ENCODE assay signal across 8 cellular contexts in the genomic region with DNA sequence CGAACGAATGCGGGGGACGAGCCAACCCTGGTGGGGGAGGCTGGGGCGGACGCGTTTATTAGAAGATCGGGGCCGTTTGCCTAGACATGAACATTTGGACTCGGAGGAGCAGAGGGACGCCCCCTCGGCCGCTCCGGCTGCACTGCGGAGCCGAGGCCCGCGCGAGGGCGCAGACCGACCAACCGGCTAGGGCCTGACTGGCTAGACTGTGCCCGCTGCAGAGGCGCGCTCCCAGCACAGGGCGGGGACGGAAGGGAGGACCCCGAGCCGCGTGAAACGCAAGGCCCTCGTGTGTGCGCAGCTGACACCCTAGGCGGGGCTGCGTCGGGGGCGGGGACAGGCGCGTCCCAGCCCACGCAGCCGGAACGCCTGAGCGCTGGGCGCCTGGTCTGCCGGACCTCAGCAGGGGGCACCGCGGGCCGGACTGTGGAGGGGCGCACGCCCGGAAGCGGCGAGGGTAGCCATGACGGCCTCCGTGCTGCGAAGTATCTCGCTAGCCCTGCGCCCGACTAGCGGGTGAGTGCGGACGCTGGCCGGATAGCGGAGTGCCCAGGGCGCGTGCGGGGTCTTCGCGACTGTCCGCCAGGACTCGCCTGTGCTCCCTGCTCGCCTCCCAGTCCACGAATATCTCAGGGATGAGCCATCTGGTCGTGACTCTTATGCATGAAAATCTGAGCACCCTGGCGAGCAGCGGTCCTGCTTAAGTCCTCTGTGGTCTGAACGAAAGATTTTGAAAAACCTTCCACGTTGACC. TPM values are rescaled to one million over a fixed set of nuclear protein-coding genes. Genes with fewer than 3 reads are reported as not detected.
DNase-seq lines count a peak whose midpoint lies in the region; ATAC-seq and TF ChIP-seq lines count a peak whose summit lies in the region.

A gene (plus strand): TSS at position 454 of the 753 bp plus-strand sequence. CDS start 10 bp downstream, at position 464.

- TF ChIP-seq CTCF in GM13976 (IDR thresholded peaks at IDR 0.05; ENCODE audit: borderline replicate concordance, control extremely low read depth, extremely low read depth, insufficient read depth, missing control alignments): no peak
- peak; percentile 8 for TF ChIP-seq CTCF in psoas muscle (IDR thresholded peaks at IDR 0.05)

- no peaks in the 10 kb centered on the region for H3K9me3 ChIP-seq in psoas muscle

- peak; percentile 97 for DNase-seq in GM13976 (ENCODE audit: low spot score)
- peak; percentile 91 for DNase-seq in NCI-H1436 (lab: John Stamatoyannopoulos, UW)
- DNase-seq in amniotic epithelial cell (ENCODE audit: low read depth): peak; percentile 91
- peak; percentile 97 for DNase-seq in left cardiac atrium
- DNase-seq in psoas muscle: peak; percentile 97 to 98

- in situ Hi-C loops in GM13976 (cut with MboI; ENCODE audit: low sequenced_read_pairs, unreplicated experiment): no loop called here

- H3K36me3 ChIP-seq in psoas muscle (ENCODE audit: insufficient read depth in 1 of 2, low read depth in 1 of 2) (peaks cover 7 to 35% of the 10 kb centered on the region in 2 donors), urinary bladder (ENCODE audit: insufficient read depth) (no peaks in the 10 kb centered on the region)

- 0 to 1% (median 1%) methylated on average over 67 to 78 of the region's 78 CpGs for WGBS in psoas muscle, 3 donors
- under 1% methylated on average over 78 of the region's 78 CpGs for WGBS in urinary bladder

- ATAC-seq in HG02798 (IDR thresholded peaks at IDR 0.05; ENCODE audit: poor library complexity, unreplicated experiment) (peak; percentile 79), left cardiac atrium (peak; percentile 97 to 98), psoas muscle (peak; percentile 91 to 96 (median 92))

- H3K4me3 ChIP-seq in psoas muscle: peak within 1 kb of the TSS; percentile 97
- peak within 1 kb of the TSS; percentile 99 for H3K4me3 ChIP-seq in urinary bladder (ENCODE audit: low read depth, low read length)

- intact Hi-C loops in T-helper 1 cell treated with Interleukin-12 subunit alpha and Interleukin-12 subunit beta and Interleukin-4 antibody, amounts not matched to agents 30 ng/mL and 1 ng/mL, for 36 hours (cut with micrococcal nuclease): loop anchor here (1.0 to 5.0 kb wide), 6 partner anchors 15 to 425 kb away; a partner anchor contains a TSS
- intact Hi-C loops in left cardiac atrium (cut with DNase I) (loop anchor here in 1 of 2 donors (10.0 kb wide), 1 partner anchor 137 kb away; a partner anchor contains a TSS), psoas muscle (cut with DNase I) (loop anchor here in 1 of 2 donors (1.0 kb wide), 1 partner anchor 310 kb away; a partner anchor contains a TSS)

- H3K4me1 ChIP-seq in psoas muscle (peaks cover 30% of the 10 kb centered on the region), urinary bladder (ENCODE audit: insufficient read depth) (no peaks in the 10 kb centered on the region)

- H3K27ac ChIP-seq in psoas muscle (peak within 1 kb of the TSS; percentile 96), urinary bladder (ENCODE audit: low read depth) (peak within 1 kb of the TSS; percentile 92)

- H3K27me3 ChIP-seq in psoas muscle (ENCODE audit: insufficient read depth in 3 of 3, low read length in 2 of 3): no peaks in the 10 kb centered on the region

RNA-seq across cellular contexts. Expression of the gene that starts here (rescaled TPM):
- total RNA-seq in T-helper 1 cell treated with Interleukin-12 subunit alpha and Interleukin-12 subunit beta and Interleukin-4 antibody, amounts not matched to agents 30 ng/mL and 1 ng/mL, for 36 hours: 19.8 and 23.0 TPM in 2 replicates
- total RNA-seq in left cardiac atrium (10 to 100 TPM; 30.2 to 32.2 TPM), psoas muscle (10 to 100 TPM; 53.7 to 70.5 (median 58.2) TPM), urinary bladder (17.4 TPM)
- polyA plus RNA-seq in psoas muscle (10 to 100 TPM; 45.8 to 78.6 (median 62.3) TPM), urinary bladder (33.3 TPM)

Comparison
In these comparisons a context has a peak if more than half of its experiments do, and no peak if none do; other contexts are left out.
1. Peak in every context shown above with its lines: DNase-seq, ATAC-seq, H3K4me3 ChIP-seq and H3K27ac ChIP-seq.